Comparison of ENCODE assay signal across 8 cellular contexts in the genomic region with DNA sequence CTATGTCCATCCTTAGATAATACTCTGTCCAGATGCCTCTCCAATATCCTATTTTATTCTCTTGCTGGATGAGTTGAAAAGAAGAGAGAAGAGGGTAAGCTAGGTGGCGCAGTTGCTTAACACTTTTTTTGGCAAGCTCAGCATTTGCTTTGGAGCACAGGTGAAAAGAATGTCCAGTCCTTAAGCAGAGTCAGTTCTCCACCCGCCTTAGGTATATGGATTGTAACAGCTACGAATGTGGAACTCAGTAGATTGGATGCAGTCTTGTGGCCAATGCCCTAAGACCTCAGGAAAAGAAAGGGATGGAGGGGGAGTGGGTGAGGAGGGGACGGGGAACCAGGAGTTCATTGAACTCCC.
DNase-seq lines count a peak whose midpoint lies in the region; ATAC-seq and TF ChIP-seq lines count a peak whose summit lies in the region.

No MANE protein-coding gene starts in this region.

- H3K27me3 ChIP-seq in PC-9 (ENCODE audit: insufficient read depth, low read depth) (no peaks in the 10 kb centered on the region), ascending aorta (no peaks in the 10 kb centered on the region)

- H3K4me2 ChIP-seq in PC-9, result peak overlapping the region; percentile 89

- CTCF ChIA-PET in PC-9 (lab: Charles Lee), result interaction anchor here (0.5 to 2.1 kb wide), 16 partner anchors 11 to 383 kb away, joined by 3 to 17 read pairs (median 6); no protein-coding TSS in a partner anchor

- no peak overlapping the region for H3K27ac ChIP-seq in PC-9
- no peak overlapping the region for H3K27ac ChIP-seq in ascending aorta

- H4K20me1 ChIP-seq in PC-9 (ENCODE audit: insufficient read depth), result no peaks in the 10 kb centered on the region

- BruUV-seq in PC-9 (replicated peaks; lab: Mats Ljungman, UMichigan), result no TSS peak

- POLR2A ChIA-PET in PC-9 (lab: Charles Lee; ENCODE audit: unreplicated experiment), result interaction anchor here (0.6 kb wide), 3 partner anchors 233 to 373 kb away, joined by 3 to 4 read pairs (median 4); partner anchors contain the start of genes PGM2 and RELL1

- H3K9me2 ChIP-seq in PC-9 (ENCODE audit: insufficient read depth), result no peaks in the 10 kb centered on the region

- TF ChIP-seq CTCF in PC-9 (conservative IDR thresholded peaks at IDR 0.05) (peak; percentile 81), ascending aorta (IDR thresholded peaks at IDR 0.05) (peak in 1 of 3 experiments; percentile 28)

- no peaks in the 10 kb centered on the region for H3F3A ChIP-seq in PC-9 (ENCODE audit: insufficient read depth, low read depth)

- H3K4me1 ChIP-seq in PC-9 (replicated peaks; ENCODE audit: insufficient read depth) (peaks cover 12% of the 10 kb centered on the region), ascending aorta (no peaks in the 10 kb centered on the region)

- no peaks in the 10 kb centered on the region for H3K9me3 ChIP-seq in PC-9 (ENCODE audit: insufficient read depth, low read depth)
- no peaks in the 10 kb centered on the region for H3K9me3 ChIP-seq in ascending aorta

- intact Hi-C loops in PC-9 (cut with micrococcal nuclease; ENCODE audit: unreplicated experiment), result loop anchor here (1.0 to 10.0 kb wide), 7 partner anchors 75 to 584 kb away; no protein-coding TSS in a partner anchor
- intact Hi-C loops in ascending aorta (cut with DNase I), result no loop called here

- H2AFZ ChIP-seq in PC-9, result peak overlapping the region; percentile 96

- H3K36me3 ChIP-seq in PC-9 (ENCODE audit: low read depth) (no peaks in the 10 kb centered on the region), ascending aorta (no peaks in the 10 kb centered on the region)

- H3K4me3 ChIP-seq in PC-9, result peak overlapping the region; percentile 83
- H3K4me3 ChIP-seq in ascending aorta, result peak overlapping the region; percentile 58 to 61

- DNase-seq in EH (ENCODE audit: low read depth) (peak; percentile 36), LHCN-M2 (ENCODE audit: low read depth) (peak; percentile 48), PC-9 (peak; percentile 66 to 83), ascending aorta (ENCODE audit: low spot score in 2 of 2) (no peak), hippocampal formation (lab: John Stamatoyannopoulos, UW) (peak; percentile 63 to 72), pulmonary artery endothelial cell (ENCODE audit: low read depth, low spot score) (peak; percentile 22)

- H3K79me2 ChIP-seq in PC-9 (ENCODE audit: low read depth), result no peaks in the 10 kb centered on the region

- ATAC-seq in GM21723 (IDR thresholded peaks at IDR 0.05; ENCODE audit: unreplicated experiment) (peak; percentile 73), HG03097 (IDR thresholded peaks at IDR 0.05; ENCODE audit: low FRiP score, unreplicated experiment) (no peak)

Comparison
In these comparisons a context has a peak if more than half of its experiments do, and no peak if none do; other contexts are left out.
1. DNase-seq: peak in EH (single experiment), LHCN-M2 (single experiment), PC-9 (2 of 2), hippocampal formation (2 of 2) and pulmonary artery endothelial cell (single experiment); none in ascending aorta (0 of 2).